Comparison of ENCODE assay signal across 1 cellular context in the genomic region with DNA sequence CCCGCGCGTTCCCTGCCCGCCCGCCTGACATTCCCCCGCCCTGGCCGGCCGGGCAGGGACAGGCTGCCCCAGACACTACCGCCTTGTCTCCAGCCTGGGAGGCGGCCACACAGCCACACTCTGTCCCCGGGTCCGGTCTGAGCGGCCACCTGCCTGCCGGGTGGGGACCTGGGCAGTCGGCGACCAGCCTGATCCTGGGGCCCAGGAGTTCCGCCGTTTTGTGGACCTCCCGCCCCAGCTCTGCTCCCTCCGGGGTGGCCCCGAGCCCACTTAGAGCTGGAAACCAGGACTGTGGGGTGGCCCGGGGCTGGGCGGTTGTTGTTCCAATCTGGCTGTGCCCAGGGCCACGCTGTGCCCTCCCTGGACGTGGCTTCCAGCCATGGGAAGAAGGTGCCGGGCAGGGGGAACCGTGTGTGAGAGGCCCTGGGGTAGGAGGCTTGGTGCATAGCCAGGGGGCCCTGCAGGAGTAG.
TF ChIP-seq lines count a peak whose summit lies in the region.

No MANE protein-coding gene starts in this region.

TF ChIP-seq in HepG2, 621 proteins besides CTCF, POLR2A, EP300 and RAD21 (continues in another document):
- TF ChIP-seq, protein P1, sequence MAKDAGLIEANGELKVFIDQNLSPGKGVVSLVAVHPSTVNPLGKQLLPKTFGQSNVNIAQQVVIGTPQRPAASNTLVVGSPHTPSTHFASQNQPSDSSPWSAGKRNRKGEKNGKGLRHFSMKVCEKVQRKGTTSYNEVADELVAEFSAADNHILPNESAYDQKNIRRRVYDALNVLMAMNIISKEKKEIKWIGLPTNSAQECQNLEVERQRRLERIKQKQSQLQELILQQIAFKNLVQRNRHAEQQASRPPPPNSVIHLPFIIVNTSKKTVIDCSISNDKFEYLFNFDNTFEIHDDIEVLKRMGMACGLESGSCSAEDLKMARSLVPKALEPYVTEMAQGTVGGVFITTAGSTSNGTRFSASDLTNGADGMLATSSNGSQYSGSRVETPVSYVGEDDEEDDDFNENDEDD (CRISPR knock-in tag; IDR thresholded peaks at IDR 0.05; ENCODE audit: borderline replicate concordance), result peak; percentile 60; the same call in 1 of the 2 replicates
- TF ChIP-seq ZNF782 (CRISPR knock-in tag; IDR thresholded peaks at IDR 0.05; ENCODE audit: borderline replicate concordance), result no peak
- TF ChIP-seq, protein P2, sequence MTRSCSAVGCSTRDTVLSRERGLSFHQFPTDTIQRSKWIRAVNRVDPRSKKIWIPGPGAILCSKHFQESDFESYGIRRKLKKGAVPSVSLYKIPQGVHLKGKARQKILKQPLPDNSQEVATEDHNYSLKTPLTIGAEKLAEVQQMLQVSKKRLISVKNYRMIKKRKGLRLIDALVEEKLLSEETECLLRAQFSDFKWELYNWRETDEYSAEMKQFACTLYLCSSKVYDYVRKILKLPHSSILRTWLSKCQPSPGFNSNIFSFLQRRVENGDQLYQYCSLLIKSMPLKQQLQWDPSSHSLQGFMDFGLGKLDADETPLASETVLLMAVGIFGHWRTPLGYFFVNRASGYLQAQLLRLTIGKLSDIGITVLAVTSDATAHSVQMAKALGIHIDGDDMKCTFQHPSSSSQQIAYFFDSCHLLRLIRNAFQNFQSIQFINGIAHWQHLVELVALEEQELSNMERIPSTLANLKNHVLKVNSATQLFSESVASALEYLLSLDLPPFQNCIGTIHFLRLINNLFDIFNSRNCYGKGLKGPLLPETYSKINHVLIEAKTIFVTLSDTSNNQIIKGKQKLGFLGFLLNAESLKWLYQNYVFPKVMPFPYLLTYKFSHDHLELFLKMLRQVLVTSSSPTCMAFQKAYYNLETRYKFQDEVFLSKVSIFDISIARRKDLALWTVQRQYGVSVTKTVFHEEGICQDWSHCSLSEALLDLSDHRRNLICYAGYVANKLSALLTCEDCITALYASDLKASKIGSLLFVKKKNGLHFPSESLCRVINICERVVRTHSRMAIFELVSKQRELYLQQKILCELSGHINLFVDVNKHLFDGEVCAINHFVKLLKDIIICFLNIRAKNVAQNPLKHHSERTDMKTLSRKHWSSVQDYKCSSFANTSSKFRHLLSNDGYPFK (CRISPR knock-in tag; IDR thresholded peaks at IDR 0.05; ENCODE audit: borderline replicate concordance), result no peak
- TF ChIP-seq IRF2 (CRISPR knock-in tag; IDR thresholded peaks at IDR 0.05), result no peak
- TF ChIP-seq ZNF256 (CRISPR knock-in tag; conservative IDR thresholded peaks at IDR 0.05), result no peak
- no peak for TF ChIP-seq ZNF225 (CRISPR knock-in tag; IDR thresholded peaks at IDR 0.05)
- TF ChIP-seq, protein P3, sequence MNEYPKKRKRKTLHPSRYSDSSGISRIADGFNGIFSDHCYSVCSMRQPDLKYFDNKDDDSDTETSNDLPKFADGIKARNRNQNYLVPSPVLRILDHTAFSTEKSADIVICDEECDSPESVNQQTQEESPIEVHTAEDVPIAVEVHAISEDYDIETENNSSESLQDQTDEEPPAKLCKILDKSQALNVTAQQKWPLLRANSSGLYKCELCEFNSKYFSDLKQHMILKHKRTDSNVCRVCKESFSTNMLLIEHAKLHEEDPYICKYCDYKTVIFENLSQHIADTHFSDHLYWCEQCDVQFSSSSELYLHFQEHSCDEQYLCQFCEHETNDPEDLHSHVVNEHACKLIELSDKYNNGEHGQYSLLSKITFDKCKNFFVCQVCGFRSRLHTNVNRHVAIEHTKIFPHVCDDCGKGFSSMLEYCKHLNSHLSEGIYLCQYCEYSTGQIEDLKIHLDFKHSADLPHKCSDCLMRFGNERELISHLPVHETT (CRISPR knock-in tag; conservative IDR thresholded peaks at IDR 0.05), result no peak
- TF ChIP-seq, protein P4, sequence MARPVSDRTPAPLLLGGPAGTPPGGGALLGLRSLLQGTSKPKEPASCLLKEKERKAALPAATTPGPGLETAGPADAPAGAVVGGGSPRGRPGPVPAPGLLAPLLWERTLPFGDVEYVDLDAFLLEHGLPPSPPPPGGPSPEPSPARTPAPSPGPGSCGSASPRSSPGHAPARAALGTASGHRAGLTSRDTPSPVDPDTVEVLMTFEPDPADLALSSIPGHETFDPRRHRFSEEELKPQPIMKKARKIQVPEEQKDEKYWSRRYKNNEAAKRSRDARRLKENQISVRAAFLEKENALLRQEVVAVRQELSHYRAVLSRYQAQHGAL (CRISPR knock-in tag; IDR thresholded peaks at IDR 0.05; ENCODE audit: not compliant biosample characterization), result no peak
- TF ChIP-seq ZFP1 (CRISPR knock-in tag; IDR thresholded peaks at IDR 0.05), result no peak
- TF ChIP-seq, protein P5, sequence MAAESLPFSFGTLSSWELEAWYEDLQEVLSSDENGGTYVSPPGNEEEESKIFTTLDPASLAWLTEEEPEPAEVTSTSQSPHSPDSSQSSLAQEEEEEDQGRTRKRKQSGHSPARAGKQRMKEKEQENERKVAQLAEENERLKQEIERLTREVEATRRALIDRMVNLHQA (CRISPR knock-in tag; IDR thresholded peaks at IDR 0.05), result no peak
- no peak for TF ChIP-seq TEAD2 (CRISPR knock-in tag; IDR thresholded peaks at IDR 0.05)
- TF ChIP-seq, protein P6, sequence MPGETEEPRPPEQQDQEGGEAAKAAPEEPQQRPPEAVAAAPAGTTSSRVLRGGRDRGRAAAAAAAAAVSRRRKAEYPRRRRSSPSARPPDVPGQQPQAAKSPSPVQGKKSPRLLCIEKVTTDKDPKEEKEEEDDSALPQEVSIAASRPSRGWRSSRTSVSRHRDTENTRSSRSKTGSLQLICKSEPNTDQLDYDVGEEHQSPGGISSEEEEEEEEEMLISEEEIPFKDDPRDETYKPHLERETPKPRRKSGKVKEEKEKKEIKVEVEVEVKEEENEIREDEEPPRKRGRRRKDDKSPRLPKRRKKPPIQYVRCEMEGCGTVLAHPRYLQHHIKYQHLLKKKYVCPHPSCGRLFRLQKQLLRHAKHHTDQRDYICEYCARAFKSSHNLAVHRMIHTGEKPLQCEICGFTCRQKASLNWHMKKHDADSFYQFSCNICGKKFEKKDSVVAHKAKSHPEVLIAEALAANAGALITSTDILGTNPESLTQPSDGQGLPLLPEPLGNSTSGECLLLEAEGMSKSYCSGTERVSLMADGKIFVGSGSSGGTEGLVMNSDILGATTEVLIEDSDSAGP (CRISPR knock-in tag; IDR thresholded peaks at IDR 0.05; ENCODE audit: borderline replicate concordance), result 0 out of 2 replicates have a peak, but pooled peaks have one; percentile 22
- TF ChIP-seq, protein P7, sequence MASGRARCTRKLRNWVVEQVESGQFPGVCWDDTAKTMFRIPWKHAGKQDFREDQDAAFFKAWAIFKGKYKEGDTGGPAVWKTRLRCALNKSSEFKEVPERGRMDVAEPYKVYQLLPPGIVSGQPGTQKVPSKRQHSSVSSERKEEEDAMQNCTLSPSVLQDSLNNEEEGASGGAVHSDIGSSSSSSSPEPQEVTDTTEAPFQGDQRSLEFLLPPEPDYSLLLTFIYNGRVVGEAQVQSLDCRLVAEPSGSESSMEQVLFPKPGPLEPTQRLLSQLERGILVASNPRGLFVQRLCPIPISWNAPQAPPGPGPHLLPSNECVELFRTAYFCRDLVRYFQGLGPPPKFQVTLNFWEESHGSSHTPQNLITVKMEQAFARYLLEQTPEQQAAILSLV (CRISPR knock-in tag; IDR thresholded peaks at IDR 0.05; ENCODE audit: borderline replicate concordance), result no peak
- TF ChIP-seq, protein P8, sequence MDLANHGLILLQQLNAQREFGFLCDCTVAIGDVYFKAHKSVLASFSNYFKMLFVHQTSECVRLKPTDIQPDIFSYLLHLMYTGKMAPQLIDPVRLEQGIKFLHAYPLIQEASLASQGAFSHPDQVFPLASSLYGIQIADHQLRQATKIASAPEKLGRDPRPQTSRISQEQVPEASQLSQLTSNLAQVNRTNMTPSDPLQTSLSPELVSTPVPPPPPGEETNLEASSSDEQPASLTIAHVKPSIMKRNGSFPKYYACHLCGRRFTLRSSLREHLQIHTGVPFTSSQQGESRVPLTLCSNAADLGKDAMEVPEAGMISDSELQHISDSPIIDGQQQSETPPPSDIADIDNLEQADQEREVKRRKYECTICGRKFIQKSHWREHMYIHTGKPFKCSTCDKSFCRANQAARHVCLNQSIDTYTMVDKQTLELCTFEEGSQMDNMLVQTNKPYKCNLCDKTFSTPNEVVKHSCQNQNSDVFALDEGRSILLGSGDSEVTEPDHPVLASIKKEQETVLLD (CRISPR knock-in tag; IDR thresholded peaks at IDR 0.05; ENCODE audit: low read depth), result 0 out of 2 replicates have a peak, but pooled peaks have one; percentile 32
- no peak for TF ChIP-seq NR3C1 (CRISPR knock-in tag; IDR thresholded peaks at IDR 0.05)
- TF ChIP-seq HNRNPLL (IDR thresholded peaks at IDR 0.05; ENCODE audit: low read depth, low read length, poor library complexity, severe bottlenecking), result peak; percentile 45
- TF ChIP-seq SNAPC2 (CRISPR knock-in tag; IDR thresholded peaks at IDR 0.05), result no peak
- TF ChIP-seq, protein P9, sequence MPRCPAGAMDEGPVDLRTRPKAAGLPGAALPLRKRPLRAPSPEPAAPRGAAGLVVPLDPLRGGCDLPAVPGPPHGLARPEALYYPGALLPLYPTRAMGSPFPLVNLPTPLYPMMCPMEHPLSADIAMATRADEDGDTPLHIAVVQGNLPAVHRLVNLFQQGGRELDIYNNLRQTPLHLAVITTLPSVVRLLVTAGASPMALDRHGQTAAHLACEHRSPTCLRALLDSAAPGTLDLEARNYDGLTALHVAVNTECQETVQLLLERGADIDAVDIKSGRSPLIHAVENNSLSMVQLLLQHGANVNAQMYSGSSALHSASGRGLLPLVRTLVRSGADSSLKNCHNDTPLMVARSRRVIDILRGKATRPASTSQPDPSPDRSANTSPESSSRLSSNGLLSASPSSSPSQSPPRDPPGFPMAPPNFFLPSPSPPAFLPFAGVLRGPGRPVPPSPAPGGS (CRISPR knock-in tag; IDR thresholded peaks at IDR 0.05), result no peak
- TF ChIP-seq HNRNPK (IDR thresholded peaks at IDR 0.05; ENCODE audit: low read depth, low read length, poor library complexity, severe bottlenecking), result no peak
- TF ChIP-seq ZNF841 (CRISPR knock-in tag; IDR thresholded peaks at IDR 0.05; ENCODE audit: borderline replicate concordance), result no peak
- TF ChIP-seq TCF7 (IDR thresholded peaks at IDR 0.05; ENCODE audit: low read depth), result no peak
- TF ChIP-seq ZNF562 (CRISPR knock-in tag; IDR thresholded peaks at IDR 0.05; ENCODE audit: borderline replicate concordance), result no peak
- TF ChIP-seq FOXM1 (CRISPR knock-in tag; IDR thresholded peaks at IDR 0.05), result no peak
- no peak for TF ChIP-seq KDM1A (CRISPR knock-in tag; IDR thresholded peaks at IDR 0.05)
- no peak for TF ChIP-seq YEATS2 (CRISPR knock-in tag; IDR thresholded peaks at IDR 0.05; ENCODE audit: borderline replicate concordance)
- no peak for TF ChIP-seq LCORL (IDR thresholded peaks at IDR 0.05)
- TF ChIP-seq LCORL (CRISPR knock-in tag; IDR thresholded peaks at IDR 0.05), result peak; percentile 47; the same call in 1 of the 2 replicates
- peak; percentile 16; the same call in 1 of the 2 replicates for TF ChIP-seq RARA (CRISPR knock-in tag; IDR thresholded peaks at IDR 0.05)
- no peak for TF ChIP-seq TCF12 (IDR thresholded peaks at IDR 0.05)
- no peak for TF ChIP-seq TCF12 (CRISPR knock-in tag; IDR thresholded peaks at IDR 0.05)
- TF ChIP-seq MLLT10 (CRISPR knock-in tag; IDR thresholded peaks at IDR 0.05), result no peak
- no peak for TF ChIP-seq ZNF780A (CRISPR knock-in tag; IDR thresholded peaks at IDR 0.05)
- no peak for TF ChIP-seq ATAD3A (CRISPR knock-in tag; IDR thresholded peaks at IDR 0.05)
- TF ChIP-seq, protein P10, sequence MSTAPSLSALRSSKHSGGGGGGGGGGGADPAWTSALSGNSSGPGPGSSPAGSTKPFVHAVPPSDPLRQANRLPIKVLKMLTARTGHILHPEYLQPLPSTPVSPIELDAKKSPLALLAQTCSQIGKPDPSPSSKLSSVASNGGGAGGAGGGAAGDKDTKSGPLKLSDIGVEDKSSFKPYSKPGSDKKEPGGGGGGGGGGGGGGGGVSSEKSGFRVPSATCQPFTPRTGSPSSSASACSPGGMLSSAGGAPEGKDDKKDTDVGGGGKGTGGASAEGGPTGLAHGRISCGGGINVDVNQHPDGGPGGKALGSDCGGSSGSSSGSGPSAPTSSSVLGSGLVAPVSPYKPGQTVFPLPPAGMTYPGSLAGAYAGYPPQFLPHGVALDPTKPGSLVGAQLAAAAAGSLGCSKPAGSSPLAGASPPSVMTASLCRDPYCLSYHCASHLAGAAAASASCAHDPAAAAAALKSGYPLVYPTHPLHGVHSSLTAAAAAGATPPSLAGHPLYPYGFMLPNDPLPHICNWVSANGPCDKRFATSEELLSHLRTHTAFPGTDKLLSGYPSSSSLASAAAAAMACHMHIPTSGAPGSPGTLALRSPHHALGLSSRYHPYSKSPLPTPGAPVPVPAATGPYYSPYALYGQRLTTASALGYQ (CRISPR knock-in tag; IDR thresholded peaks at IDR 0.05), result no peak
- no peak for TF ChIP-seq ZNF670 (CRISPR knock-in tag; IDR thresholded peaks at IDR 0.05; ENCODE audit: borderline replicate concordance)
- TF ChIP-seq KDM2A (CRISPR knock-in tag; IDR thresholded peaks at IDR 0.05; ENCODE audit: borderline replicate concordance, low read depth), result 0 out of 2 replicates have a peak, but pooled peaks have one; percentile 41
- peak; percentile 51; the same call in 1 of the 2 replicates for TF ChIP-seq ZNF430 (CRISPR knock-in tag; IDR thresholded peaks at IDR 0.05)
- TF ChIP-seq TCF7L2 (IDR thresholded peaks at IDR 0.05; ENCODE audit: low read depth, low read length), result no peak
- no peak for TF ChIP-seq ZNF570 (CRISPR knock-in tag; IDR thresholded peaks at IDR 0.05; ENCODE audit: borderline replicate concordance)
- no peak for TF ChIP-seq ZSCAN25 (CRISPR knock-in tag; IDR thresholded peaks at IDR 0.05)
- TF ChIP-seq, protein P11, sequence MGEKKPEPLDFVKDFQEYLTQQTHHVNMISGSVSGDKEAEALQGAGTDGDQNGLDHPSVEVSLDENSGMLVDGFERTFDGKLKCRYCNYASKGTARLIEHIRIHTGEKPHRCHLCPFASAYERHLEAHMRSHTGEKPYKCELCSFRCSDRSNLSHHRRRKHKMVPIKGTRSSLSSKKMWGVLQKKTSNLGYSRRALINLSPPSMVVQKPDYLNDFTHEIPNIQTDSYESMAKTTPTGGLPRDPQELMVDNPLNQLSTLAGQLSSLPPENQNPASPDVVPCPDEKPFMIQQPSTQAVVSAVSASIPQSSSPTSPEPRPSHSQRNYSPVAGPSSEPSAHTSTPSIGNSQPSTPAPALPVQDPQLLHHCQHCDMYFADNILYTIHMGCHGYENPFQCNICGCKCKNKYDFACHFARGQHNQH (CRISPR knock-in tag; IDR thresholded peaks at IDR 0.05), result no peak
- TF ChIP-seq, protein P12, sequence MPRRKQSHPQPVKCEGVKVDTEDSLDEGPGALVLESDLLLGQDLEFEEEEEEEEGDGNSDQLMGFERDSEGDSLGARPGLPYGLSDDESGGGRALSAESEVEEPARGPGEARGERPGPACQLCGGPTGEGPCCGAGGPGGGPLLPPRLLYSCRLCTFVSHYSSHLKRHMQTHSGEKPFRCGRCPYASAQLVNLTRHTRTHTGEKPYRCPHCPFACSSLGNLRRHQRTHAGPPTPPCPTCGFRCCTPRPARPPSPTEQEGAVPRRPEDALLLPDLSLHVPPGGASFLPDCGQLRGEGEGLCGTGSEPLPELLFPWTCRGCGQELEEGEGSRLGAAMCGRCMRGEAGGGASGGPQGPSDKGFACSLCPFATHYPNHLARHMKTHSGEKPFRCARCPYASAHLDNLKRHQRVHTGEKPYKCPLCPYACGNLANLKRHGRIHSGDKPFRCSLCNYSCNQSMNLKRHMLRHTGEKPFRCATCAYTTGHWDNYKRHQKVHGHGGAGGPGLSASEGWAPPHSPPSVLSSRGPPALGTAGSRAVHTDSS (CRISPR knock-in tag; conservative IDR thresholded peaks at IDR 0.05), result no peak
- peak; percentile 49 for TF ChIP-seq TEAD3 (CRISPR knock-in tag; optimal IDR thresholded peaks at IDR 0.05; ENCODE audit: borderline replicate concordance)
